17 cellular contexts compared by ENCODE assay signal in the genomic region with DNA sequence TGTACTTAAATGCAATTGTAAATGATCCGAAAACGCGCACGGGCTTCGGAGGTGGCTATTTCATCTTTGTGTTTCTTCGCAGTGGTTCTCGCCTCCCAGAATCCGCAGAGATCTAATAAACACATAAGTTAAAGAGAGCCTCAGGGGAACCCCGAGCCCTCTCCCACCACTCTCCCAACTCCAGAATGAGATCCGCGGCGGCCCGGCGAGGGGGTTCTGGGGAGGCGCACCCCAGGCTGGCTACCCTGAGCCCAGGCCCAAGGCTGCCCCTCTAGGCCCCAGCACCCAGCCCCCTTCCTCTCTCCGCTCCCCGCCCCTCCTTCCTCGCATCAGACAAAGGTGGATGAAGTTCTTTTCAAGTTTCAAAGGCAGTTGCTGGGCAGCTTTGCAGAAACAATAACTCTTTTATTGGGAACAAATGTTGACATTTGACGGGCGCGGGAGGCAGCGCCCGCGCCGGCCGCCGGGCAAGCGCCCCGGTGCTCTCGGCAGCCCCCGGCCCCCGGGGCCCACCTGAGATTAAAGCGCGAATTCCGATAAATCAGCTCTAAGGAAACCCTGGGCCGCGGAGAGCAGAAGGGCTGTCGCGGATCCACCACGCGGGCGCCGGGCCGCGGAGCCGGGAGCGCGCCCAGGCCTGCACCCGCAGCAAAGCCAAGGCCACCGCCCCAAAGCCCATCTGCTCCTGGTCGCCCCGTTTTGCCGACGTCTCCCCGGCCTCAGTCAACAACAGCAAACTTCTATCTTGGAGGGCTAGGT. TPM values are rescaled to one million over a fixed set of nuclear protein-coding genes. Genes with fewer than 3 reads are reported as not detected.
DNase-seq lines count a peak whose midpoint lies in the region; ATAC-seq and TF ChIP-seq lines count a peak whose summit lies in the region.
"Had no signal": no experiment of that assay in that cellular context is flagged by ENCODE, and none has a peak within 500 bp of the region (broad histone marks: within the 10 kb centered on the region; RNA-seq: fewer than 3 reads in every experiment).

No MANE protein-coding gene starts in this region.

- H4K20me1 ChIP-seq in Karpas-422 (ENCODE audit: insufficient read depth, low read depth, low read length) = no peaks in the 10 kb centered on the region

- TF ChIP-seq CTCF in epithelial cell of proximal tubule (conservative IDR thresholded peaks at IDR 0.05; ENCODE audit: low read depth, low read length) = no peak
- TF ChIP-seq CTCF in nephron (IDR thresholded peaks at IDR 0.05; ENCODE audit: unreplicated experiment in 3 of 3) = no peak

- ATAC-seq in HG03469 (IDR thresholded peaks at IDR 0.05; ENCODE audit: unreplicated experiment) = no peak
- ATAC-seq: stimulated activated memory B cell treated with anti-CD40 and anti-IgM and Interleukin-4, amounts not matched to agents 10 μg/mL and 1 μg/mL and 100 μg/mL, for 72 hours had no signal

- H3K4me3 Mint-ChIP-seq in nephron = peak overlapping the region in 2 of 3 experiments; percentile 10 to 11
- H3K4me3 Mint-ChIP-seq: memory B cell; stimulated activated memory B cell treated with anti-CD40 and anti-IgM and Interleukin-4, amounts not matched to agents 10 μg/mL and 1 μg/mL and 100 μg/mL, for 72 hours had no signal

- H3K27ac Mint-ChIP-seq in nephron = no peak overlapping the region
- H3K27ac Mint-ChIP-seq: memory B cell; stimulated activated memory B cell treated with anti-CD40 and anti-IgM and Interleukin-4, amounts not matched to agents 10 μg/mL and 1 μg/mL and 100 μg/mL, for 72 hours had no signal

- H3K79me2 ChIP-seq in Karpas-422 (ENCODE audit: low read length) = no peaks in the 10 kb centered on the region

- no peak overlapping the region for H3K4me2 ChIP-seq in Karpas-422 (ENCODE audit: low read depth, low read length, poor library complexity, severe bottlenecking)

- no peaks in the 10 kb centered on the region for H3K36me3 ChIP-seq in Karpas-422 (ENCODE audit: insufficient read depth, low read length)

- no peaks in the 10 kb centered on the region for H3K9me2 ChIP-seq in Karpas-422 (replicated peaks; ENCODE audit: insufficient read depth, low read length)

- no peak overlapping the region for H2AFZ ChIP-seq in Karpas-422 (ENCODE audit: low read length)

- peaks cover 98% of the 10 kb centered on the region for H3K27me3 Mint-ChIP-seq in nephron (ENCODE audit: low read depth)

- no peaks in the 10 kb centered on the region for H3K4me1 Mint-ChIP-seq in nephron
- H3K4me1 Mint-ChIP-seq: memory B cell; stimulated activated memory B cell treated with anti-CD40 and anti-IgM and Interleukin-4, amounts not matched to agents 10 μg/mL and 1 μg/mL and 100 μg/mL, for 72 hours had no signal

- H3K4me1 ChIP-seq in Karpas-422 (ENCODE audit: low read length) = no peaks in the 10 kb centered on the region

- peak; percentile 13 for DNase-seq in activated CD8-positive, alpha-beta memory T cell treated with anti-CD3 and anti-CD28 coated beads for 24 hours
- DNase-seq in activated CD8-positive, alpha-beta memory T cell treated with anti-CD3 and anti-CD28 coated beads, Interleukin-2, amount 50 U/mL, for 4 hours = no peak
- DNase-seq in epithelial cell of proximal tubule (ENCODE audit: low read depth) (no peak), substantia nigra (lab: John Stamatoyannopoulos, UW) (no peak), Karpas-422 (no peak)
- DNase-seq in activated T-cell treated with anti-CD3 and anti-CD28 coated beads, Interleukin-2, amount 50 U/mL, for 48 hours = no peak
- DNase-seq: activated effector memory CD4-positive, alpha-beta T cell treated with Interleukin-2 at 50 U/mL for 16 hours; anterior cingulate cortex; cortex of kidney; KG1; NCI-H446 treated with DMSO at 0.1 percent for 48 hours had no signal

- H3K9me3 Mint-ChIP-seq in nephron = no peaks in the 10 kb centered on the region
- H3K9me3 Mint-ChIP-seq: memory B cell; stimulated activated memory B cell treated with anti-CD40 and anti-IgM and Interleukin-4, amounts not matched to agents 10 μg/mL and 1 μg/mL and 100 μg/mL, for 72 hours had no signal

- H3K36me3 Mint-ChIP-seq in nephron (ENCODE audit: low read depth) = peaks cover 23% of the 10 kb centered on the region
- H3K36me3 Mint-ChIP-seq: memory B cell; stimulated activated memory B cell treated with anti-CD40 and anti-IgM and Interleukin-4, amounts not matched to agents 10 μg/mL and 1 μg/mL and 100 μg/mL, for 72 hours had no signal

- H3K9me3 ChIP-seq in Karpas-422 (ENCODE audit: low read length) = peaks cover 5% of the 10 kb centered on the region; the same call in 1 of the 2 replicates

- H3K27me3 ChIP-seq in Karpas-422 (ENCODE audit: low read length) = no peaks in the 10 kb centered on the region

- H3K27ac ChIP-seq in substantia nigra (ENCODE audit: low read depth, low read length, poor library complexity, severe bottlenecking) (no peak overlapping the region), Karpas-422 (ENCODE audit: low read length) (no peak overlapping the region)

- H3K4me3 ChIP-seq in epithelial cell of proximal tubule (ENCODE audit: low read depth, low read length) (peak overlapping the region; percentile 14), Karpas-422 (ENCODE audit: low read length) (no peak overlapping the region)

- H3K9ac ChIP-seq in Karpas-422 (ENCODE audit: low read length) = no peak overlapping the region

RNA-seq across cellular contexts. Expression of a gene that starts 8.4 kb away (rescaled TPM):
- total RNA-seq in epithelial cell of proximal tubule = 17.2 and 19.3 TPM in 2 replicates
- total RNA-seq in Karpas-422 (2014; rRNA removed; shearing (Covaris generic); ENCODE audit: low replicate concordance) = not detected in 2 replicates
- total RNA-seq: A172, OCI-LY7 had no signal

Comparison
In these comparisons a context has a peak if more than half of its experiments do, and no peak if none do; other contexts are left out.
1. RNA of a gene that starts 8.4 kb away (total RNA-seq): 17.2 to 19.3 TPM in epithelial cell of proximal tubule; not detected in Karpas-422; every median in the first group is over 10 times any median in the second.